In genomic region chr12:113089839-113090238, GRCh38 we compare ENCODE assay signal across 1 cellular context.
TF ChIP-seq lines count a peak whose summit lies in the region.

No MANE protein-coding gene starts in this region.

TF ChIP-seq in K562, 482 proteins besides CTCF, POLR2A, EP300 and RAD21:
- peak in 1 of 2 experiments; percentile 34; a peak in 1 of 4 replicates for TF ChIP-seq MLLT1 (IDR thresholded peaks at IDR 0.05)
- peak; percentile 87 for TF ChIP-seq ZBTB17 (CRISPR knock-in tag; IDR thresholded peaks at IDR 0.05)
- TF ChIP-seq NCOA4 (IDR thresholded peaks at IDR 0.05; ENCODE audit: partially characterized antibody): no peak
TF ChIP-seq in K562: peak in this region for 2.
